In genomic region chr3:38627956-38628355, GRCh38 we compare ENCODE assay signal across 9 cellular contexts. TPM values are rescaled to one million over a fixed set of nuclear protein-coding genes. Genes with fewer than 3 reads are reported as not detected.
DNase-seq lines count a peak whose midpoint lies in the region; ATAC-seq and TF ChIP-seq lines count a peak whose summit lies in the region.
"Had no signal": no experiment of that assay in that cellular context is flagged by ENCODE, and none has a peak within 500 bp of the region (broad histone marks: within the 10 kb centered on the region; RNA-seq: fewer than 3 reads in every experiment).

No MANE protein-coding gene starts in this region.

- H3K36me3 ChIP-seq in HEK293 (ENCODE audit: control insufficient read depth in 2 of 2, insufficient read depth in 1 of 2, low read length in 2 of 2) (no peaks in the 10 kb centered on the region), vagina (no peaks in the 10 kb centered on the region)
- H3K36me3 ChIP-seq: BLaER1 treated with 17β-estradiol and CSF1 and Interleukin-3, amounts not matched to agents 10 nM and 100 nM had no signal

- POLR2A ChIA-PET in HEK293 (lab: Yijun Ruan, JAX), result no interaction called here

- CTCF ChIA-PET in HEK293 (lab: Yijun Ruan, JAX), result interaction anchor here (1.3 to 1.8 kb wide), 2 partner anchors 14 to 24 kb away, joined by 3 to 12 read pairs; no protein-coding TSS in a partner anchor

- intact Hi-C loops in vagina (cut with DNase I), result no loop called here

- H3K4me3 ChIP-seq in HEK293 (ENCODE audit: low read depth, low read length), result no peak overlapping the region
- no peak overlapping the region for H3K4me3 ChIP-seq in WI38 (ENCODE audit: low read depth, low read length)
- no peak overlapping the region for H3K4me3 ChIP-seq in vagina
- H3K4me3 ChIP-seq: BLaER1 treated with 17β-estradiol and CSF1 and Interleukin-3, amounts not matched to agents 10 nM and 100 nM had no signal

- no peak overlapping the region for H3K27ac ChIP-seq in HEK293 (ENCODE audit: extremely low read depth, low read depth, low read length)
- H3K27ac ChIP-seq in vagina, result no peak overlapping the region
- H3K27ac ChIP-seq: BLaER1 treated with 17β-estradiol and CSF1 and Interleukin-3, amounts not matched to agents 10 nM and 100 nM had no signal

- TF ChIP-seq POLR2A in vagina (IDR thresholded peaks at IDR 0.05), result no peak

- H3K9me3 ChIP-seq in HEK293 (ENCODE audit: control insufficient read depth, insufficient read depth, low read depth, low read length) (no peaks in the 10 kb centered on the region), vagina (no peaks in the 10 kb centered on the region)
- H3K9me3 ChIP-seq: BLaER1 treated with 17β-estradiol and CSF1 and Interleukin-3, amounts not matched to agents 10 nM and 100 nM had no signal

- ATAC-seq in HG03520 (IDR thresholded peaks at IDR 0.05; ENCODE audit: unreplicated experiment), result no peak

- DNase-seq in NCI-H2227 (lab: John Stamatoyannopoulos, UW; ENCODE audit: unreplicated experiment) (peak; percentile 18), NCI-H2227 treated with DMSO at 0.1 percent for 48 hours (lab: John Stamatoyannopoulos, UW) (no peak), islet precursor cell (peak; percentile 73), vagina (ENCODE audit: extremely low spot score in 2 of 2) (no peak), GDM1 (lab: John Stamatoyannopoulos, UW) (no peak)

- H3K27me3 ChIP-seq in vagina, result no peaks in the 10 kb centered on the region
- H3K27me3 ChIP-seq: BLaER1 treated with 17β-estradiol and CSF1 and Interleukin-3, amounts not matched to agents 10 nM and 100 nM had no signal

- H3K4me1 ChIP-seq in HEK293 (ENCODE audit: control insufficient read depth, insufficient read depth, low read length) (no peaks in the 10 kb centered on the region), vagina (no peaks in the 10 kb centered on the region)

- TF ChIP-seq CTCF in HEK293 (tag by site-specific recombination; IDR thresholded peaks at IDR 0.05) (peak; percentile 29; the same call in 1 of the 2 replicates), WI38 (IDR thresholded peaks at IDR 0.05; ENCODE audit: low read depth, low read length) (peak; percentile 72), vagina (IDR thresholded peaks at IDR 0.05) (no peak)

TF ChIP-seq in HEK293, 187 proteins besides CTCF, POLR2A, EP300 and RAD21:
- TF ChIP-seq PBX3 (CRISPR knock-in tag; IDR thresholded peaks at IDR 0.05) (no peak), ZNF791 (tag by site-specific recombination; IDR thresholded peaks at IDR 0.05) (no peak), ZNF23 (tag by site-specific recombination; IDR thresholded peaks at IDR 0.05; ENCODE audit: borderline replicate concordance) (no peak), TCF7L2 (IDR thresholded peaks at IDR 0.05; ENCODE audit: borderline replicate concordance, low read depth, low read length) (no peak), ZNF707 (tag by site-specific recombination; IDR thresholded peaks at IDR 0.05) (no peak)

RNA-seq across cellular contexts. Expression of gene SCN5A, which starts 21.5 kb away (rescaled TPM):
- total RNA-seq in vagina, result 9.3 TPM

Comparison
In these comparisons a context has a peak if more than half of its experiments do, and no peak if none do; other contexts are left out.
1. DNase-seq: peak in NCI-H2227 (single experiment) and islet precursor cell (single experiment); none in NCI-H2227 treated with DMSO at 0.1 percent for 48 hours (single experiment), vagina (0 of 2) and GDM1 (single experiment).
2. CTCF ChIP-seq: peak in HEK293 (single experiment) and WI38 (single experiment); none in vagina (0 of 3).